26 cellular contexts compared by ENCODE assay signal in the genomic region with DNA sequence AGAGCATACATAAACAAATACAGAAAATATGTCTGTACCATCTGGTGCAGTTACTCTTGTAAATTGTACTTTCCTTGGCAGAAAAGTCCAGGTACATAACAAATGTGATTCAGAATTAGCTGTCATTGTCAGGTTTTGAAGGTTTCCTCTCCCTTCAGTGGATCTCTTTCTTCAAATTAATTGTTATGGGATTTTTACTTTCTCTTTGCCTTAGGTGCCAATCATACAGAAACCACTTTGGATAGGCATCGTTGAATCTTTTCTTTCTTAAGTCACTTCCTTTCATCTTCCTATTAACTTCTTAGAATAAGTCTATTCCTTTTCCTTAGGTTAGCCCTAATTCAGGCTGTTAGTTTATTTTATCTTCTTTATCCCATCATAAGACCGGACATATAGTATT.
"Had no signal": no experiment of that assay in that cellular context is flagged by ENCODE, and none has a peak within 500 bp of the region (broad histone marks: within the 10 kb centered on the region; RNA-seq: fewer than 3 reads in every experiment).

No MANE protein-coding gene starts in this region.

- DNase-seq: activated B cell treated with CpG ODN at 0.5 μM for 24 hours; activated CD4-positive, alpha-beta T cell treated with anti-CD3 and anti-CD28 coated beads for 48 hours; activated CD4-positive, alpha-beta T cell treated with anti-CD3 and anti-CD28 coated beads, Interleukin-2, amount 50 U/mL, for 1 hour; activated CD4-positive, alpha-beta T cell treated with anti-CD3 and anti-CD28 coated beads, Interleukin-2, amount 50 U/mL, for 48 hours; activated CD8-positive, alpha-beta memory T cell treated with anti-CD3 and anti-CD28 coated beads for 24 hours; activated CD8-positive, alpha-beta T cell treated with anti-CD3 and anti-CD28 coated beads for 36 hours; activated effector memory CD4-positive, alpha-beta T cell treated with Interleukin-2 at 50 U/mL for 16 hours; activated gamma-delta T cell treated with Interleukin-2 at 50 U/mL for 16 hours; activated naive CD4-positive, alpha-beta T cell treated with anti-CD3 and anti-CD28 coated beads, Interleukin-2, amount 50 U/mL, for 16 hours; activated naive CD4-positive, alpha-beta T cell treated with Interleukin-2 at 50 U/mL for 16 hours; activated T-cell treated with anti-CD3 and anti-CD28 coated beads, Interleukin-2, amount 50 U/mL, for 4 hours; amniotic stem cell; anterior cingulate cortex; brain microvascular endothelial cell; dorsolateral prefrontal cortex; effector memory CD4-positive, alpha-beta T cell; endodermal cell; foreskin fibroblast; head of caudate nucleus; T-helper 17 cell; T1000; WERI-Rb-1 had no signal

- H3K36me3 ChIP-seq: brain microvascular endothelial cell, WERI-Rb-1 had no signal

- ATAC-seq: activated CD4-positive, CD25-positive, alpha-beta regulatory T cell treated with anti-CD3 and anti-CD28 coated beads, Interleukin-2, amount 50 U/mL, for 24 hours; activated CD8-positive, alpha-beta T cell treated with anti-CD3 and anti-CD28 coated beads for 36 hours; activated T-cell treated with anti-CD3 and anti-CD28 coated beads, Interleukin-2, amount 50 U/mL, for 4 hours; activated T-helper 17 cell treated with anti-CD3 and anti-CD28 coated beads, Interleukin-2, amount 50 U/mL, for 72 hours; esophagus mucosa; T-helper 17 cell had no signal

- H3K27me3 ChIP-seq: brain microvascular endothelial cell, dorsolateral prefrontal cortex had no signal

- H3K4me3 ChIP-seq: coronary artery, dorsolateral prefrontal cortex had no signal

- H3K27ac ChIP-seq: brain microvascular endothelial cell, coronary artery, dorsolateral prefrontal cortex, WERI-Rb-1 had no signal
